Comparison of ENCODE assay signal across 29 cellular contexts in genomic region chr21:41258617-41259016, GRCh38. TPM values are rescaled to one million over a fixed set of nuclear protein-coding genes. Genes with fewer than 3 reads are reported as not detected.
A peak's percentile ranks its signal among the peaks of the same experiment; 100 is the strongest.
DNase-seq lines count a peak whose midpoint lies in the region; ATAC-seq and TF ChIP-seq lines count a peak whose summit lies in the region.
"Had no signal": no experiment of that assay in that cellular context is flagged by ENCODE, and none has a peak within 500 bp of the region (broad histone marks: within the 10 kb centered on the region; RNA-seq: fewer than 3 reads in every experiment).

No MANE protein-coding gene starts in this region.

- TF ChIP-seq CTCF in PC-3 (conservative IDR thresholded peaks at IDR 0.05; ENCODE audit: low read depth, low read length) (no peak), fibroblast of the aortic adventitia (IDR thresholded peaks at IDR 0.05; ENCODE audit: insufficient read depth, low read length) (no peak)

- peaks cover 41% of the 10 kb centered on the region for H3K4me1 ChIP-seq in PC-3 (ENCODE audit: insufficient read depth, low read length)
- H3K4me1 ChIP-seq: gastroesophageal sphincter, HAP-1, transverse colon had no signal

- CTCF ChIA-PET in PC-3 (lab: Charles Lee), result no interaction called here

- peaks cover 3% of the 10 kb centered on the region for H3F3A ChIP-seq in PC-3 (ENCODE audit: low read length, unreplicated experiment)

- no peaks in the 10 kb centered on the region for H3K27me3 ChIP-seq in PC-3 (ENCODE audit: low read length)
- H3K27me3 ChIP-seq: gastroesophageal sphincter, hepatocyte, transverse colon had no signal

- no TSS peak for BruUV-seq in PC-3 (replicated peaks; lab: Mats Ljungman, UMichigan)

- H3K9me3 ChIP-seq in PC-3 (ENCODE audit: low read length), result no peaks in the 10 kb centered on the region
- H3K9me3 ChIP-seq: transverse colon had no signal

- H3K4me2 ChIP-seq in PC-3 (ENCODE audit: low read length), result peak overlapping the region; percentile 17; the same call in 1 of the 2 replicates
- H3K4me2 ChIP-seq: hepatocyte had no signal

- no peaks in the 10 kb centered on the region for H3K79me2 ChIP-seq in PC-3 (ENCODE audit: low read length)
- H3K79me2 ChIP-seq: hepatocyte had no signal

- no peak overlapping the region for H2AFZ ChIP-seq in PC-3 (ENCODE audit: low read length)
- H2AFZ ChIP-seq: hepatocyte had no signal

- no peaks in the 10 kb centered on the region for H3K9me2 ChIP-seq in PC-3 (replicated peaks; ENCODE audit: low read length)

- no peak overlapping the region for H3K4me3 ChIP-seq in PC-3 (ENCODE audit: low read length)
- H3K4me3 ChIP-seq in fibroblast of the aortic adventitia (ENCODE audit: low read depth, low read length), result no peak overlapping the region
- H3K4me3 ChIP-seq: gastroesophageal sphincter, HAP-1, hepatocyte, SK-N-MC, transverse colon had no signal

- H3K9ac ChIP-seq in PC-3 (ENCODE audit: low read length), result no peak overlapping the region

- no peak for TF ChIP-seq POLR2A in erythroblast (IDR thresholded peaks at IDR 0.05; ENCODE audit: low read length)

- DNase-seq in DMS53 treated with DMSO at 0.1 percent for 48 hours (lab: John Stamatoyannopoulos, UW; ENCODE audit: unreplicated experiment) (peak; percentile 41), NCI-H1105 (lab: John Stamatoyannopoulos, UW) (peak; percentile 9), PC-3 (peak; percentile 97), fibroblast of the aortic adventitia (ENCODE audit: low read depth) (peak; percentile 25), erythroblast (lab: John Stamatoyannopoulos, UW) (no peak)
- DNase-seq in stimulated activated CD4-positive, alpha-beta T cell treated with anti-CD3 and anti-CD28 coated beads, Interleukin-12 subunit alpha, Interleukin-12 subunit beta, amount 100 ng/mL, for 4 hours, result no peak
- DNase-seq: activated B cell treated with CpG ODN at 0.5 μM for 24 hours; activated CD4-positive, alpha-beta T cell treated with anti-CD3 and anti-CD28 coated beads, Interleukin-2, amount 10 ng/mL, durations not matched to agents 7 days and 5 days; activated gamma-delta T cell treated with Interleukin-2 at 50 U/mL for 16 hours; activated naive CD8-positive, alpha-beta T cell treated with anti-CD3 and anti-CD28 coated beads, Interleukin-2, amount 10 ng/mL, durations not matched to agents 7 days and 5 days; activated T-cell treated with anti-CD3 and anti-CD28 coated beads, Interleukin-2, amount 50 U/mL, for 4 hours; caudate nucleus; CD8-positive, alpha-beta memory T cell; cortex of kidney; effector memory CD4-positive, alpha-beta T cell; NCI-H774; RPMI8226; transverse colon had no signal

- H3K36me3 ChIP-seq in PC-3 (ENCODE audit: low read depth, low read length), result peaks cover 22% of the 10 kb centered on the region; the same call in 1 of the 2 replicates
- H3K36me3 ChIP-seq: HAP-1 had no signal

- H3K27ac ChIP-seq in PC-3 (ENCODE audit: low read length), result peak overlapping the region; percentile 77
- H3K27ac ChIP-seq: gastroesophageal sphincter, hepatocyte, SK-N-MC, transverse colon had no signal

- no peaks in the 10 kb centered on the region for H4K20me1 ChIP-seq in PC-3 (ENCODE audit: low read length)

- intact Hi-C loops in PC-3 (cut with micrococcal nuclease), result loop anchor here (1.0 to 10.0 kb wide), 2 partner anchors 88 to 134 kb away; no protein-coding TSS in a partner anchor

- POLR2A ChIA-PET in PC-3 (lab: Charles Lee; ENCODE audit: unreplicated experiment), result no interaction called here

- peak; percentile 87 for ATAC-seq in PC-3
- ATAC-seq in HG03457 (IDR thresholded peaks at IDR 0.05; ENCODE audit: unreplicated experiment), result no peak
- ATAC-seq: activated T-cell treated with anti-CD3 and anti-CD28 coated beads, Interleukin-2, amount 50 U/mL, for 4 hours; esophagus mucosa; gastroesophageal sphincter; stimulated activated memory B cell treated with anti-CD40 and anti-IgM and Interleukin-4, amounts not matched to agents 10 μg/mL and 1 μg/mL and 100 μg/mL, for 72 hours had no signal

RNA-seq across cellular contexts. Expression of gene FAM3B, which starts 58.0 kb away (rescaled TPM):
- total RNA-seq in PC-3 (2014; rRNA removed), result not detected in 2 replicates
- not detected in 2 replicates for total RNA-seq in fibroblast of the aortic adventitia (ENCODE audit: low replicate concordance)
- total RNA-seq: activated B cell treated with CpG ODN at 0.5 μM for 24 hours; activated CD4-positive, alpha-beta T cell treated with anti-CD3 and anti-CD28 coated beads, Interleukin-2, amount 10 ng/mL, durations not matched to agents 7 days and 5 days; activated naive CD8-positive, alpha-beta T cell treated with anti-CD3 and anti-CD28 coated beads, Interleukin-2, amount 10 ng/mL, durations not matched to agents 7 days and 5 days; activated T-cell treated with anti-CD3 and anti-CD28 coated beads, Interleukin-2, amount 50 U/mL, for 4 hours; astrocyte; CD8-positive, alpha-beta memory T cell; lung microvascular endothelial cell; osteoblast; T-helper 1 cell treated with Interleukin-12 subunit alpha and Interleukin-12 subunit beta and Interleukin-4 antibody, amounts not matched to agents 30 ng/mL and 1 ng/mL, for 36 hours had no signal

Comparison
In these comparisons a context has a peak if more than half of its experiments do, and no peak if none do; other contexts are left out.
1. DNase-seq: peak in DMS53 treated with DMSO at 0.1 percent for 48 hours (single experiment), NCI-H1105 (single experiment), PC-3 (single experiment) and fibroblast of the aortic adventitia (single experiment); none in stimulated activated CD4-positive, alpha-beta T cell treated with anti-CD3 and anti-CD28 coated beads, Interleukin-12 subunit alpha, Interleukin-12 subunit beta, amount 100 ng/mL, for 4 hours (single experiment) and erythroblast (0 of 2).